ENCODE assay signal across 18 cellular contexts in the genomic region with DNA sequence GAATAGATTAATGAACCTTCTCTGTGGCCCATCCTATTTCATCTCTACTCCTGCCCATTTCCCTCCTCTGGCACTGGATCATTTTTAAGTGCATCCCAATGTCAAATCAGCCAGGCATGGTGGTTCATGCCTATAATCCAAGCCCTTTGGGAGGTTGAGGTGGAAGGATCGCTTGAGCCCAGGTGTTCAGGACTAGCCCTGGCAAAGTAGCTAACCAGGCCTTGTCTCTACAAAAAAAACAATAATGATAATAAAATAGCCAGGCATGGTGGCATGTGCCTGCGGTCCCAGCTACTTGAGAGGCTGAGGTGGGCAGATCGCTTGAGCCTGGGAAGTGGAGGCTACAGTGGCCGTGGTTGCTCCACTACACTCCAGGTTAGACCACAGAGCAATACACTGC.
"Had no signal": no experiment of that assay in that cellular context is flagged by ENCODE, and none has a peak within 500 bp of the region (broad histone marks: within the 10 kb centered on the region; RNA-seq: fewer than 3 reads in every experiment).

No MANE protein-coding gene starts in this region.

- H3K9ac ChIP-seq: neural progenitor cell had no signal

- H3K36me3 ChIP-seq: brain microvascular endothelial cell, heart left ventricle, lower lobe of right lung, neural progenitor cell, ovary had no signal

- H3K27me3 Mint-ChIP-seq: type B pancreatic cell had no signal

- H3K27ac Mint-ChIP-seq: activated naive CD8-positive, alpha-beta T cell treated with anti-CD3 and anti-CD28 coated beads for 36 hours; activated T-cell treated with anti-CD3 and anti-CD28 coated beads, Interleukin-2, amount 50 U/mL, for 72 hours; immature natural killer cell; neural progenitor cell; stimulated activated naive B cell treated with anti-CD40 and anti-IgM and Interleukin-4, amounts not matched to agents 10 μg/mL and 1 μg/mL and 100 μg/mL, for 72 hours; type B pancreatic cell; WTC11 had no signal

- ATAC-seq: activated T-cell treated with anti-CD3 and anti-CD28 coated beads, Interleukin-2, amount 50 U/mL, for 72 hours; heart left ventricle; stimulated activated naive B cell treated with anti-CD40 and anti-IgM and Interleukin-4, amounts not matched to agents 10 μg/mL and 1 μg/mL and 100 μg/mL, for 72 hours; WTC11 had no signal

- H3K4me1 Mint-ChIP-seq: activated naive CD8-positive, alpha-beta T cell treated with anti-CD3 and anti-CD28 coated beads for 36 hours; immature natural killer cell had no signal

- H3K36me3 Mint-ChIP-seq: activated naive CD8-positive, alpha-beta T cell treated with anti-CD3 and anti-CD28 coated beads for 36 hours; immature natural killer cell; stimulated activated naive B cell treated with anti-CD40 and anti-IgM and Interleukin-4, amounts not matched to agents 10 μg/mL and 1 μg/mL and 100 μg/mL, for 72 hours; type B pancreatic cell; WTC11 had no signal

- H2AFZ ChIP-seq: neural progenitor cell had no signal

- H3K9me3 Mint-ChIP-seq: activated naive CD8-positive, alpha-beta T cell treated with anti-CD3 and anti-CD28 coated beads for 36 hours; activated T-cell treated with anti-CD3 and anti-CD28 coated beads, Interleukin-2, amount 50 U/mL, for 72 hours; immature natural killer cell; stimulated activated naive B cell treated with anti-CD40 and anti-IgM and Interleukin-4, amounts not matched to agents 10 μg/mL and 1 μg/mL and 100 μg/mL, for 72 hours; type B pancreatic cell had no signal

- H3K4me1 ChIP-seq: lower lobe of right lung had no signal

- H3K4me3 Mint-ChIP-seq: activated naive CD8-positive, alpha-beta T cell treated with anti-CD3 and anti-CD28 coated beads for 36 hours; activated T-cell treated with anti-CD3 and anti-CD28 coated beads, Interleukin-2, amount 50 U/mL, for 72 hours; immature natural killer cell; neural progenitor cell; stimulated activated naive B cell treated with anti-CD40 and anti-IgM and Interleukin-4, amounts not matched to agents 10 μg/mL and 1 μg/mL and 100 μg/mL, for 72 hours; type B pancreatic cell; WTC11 had no signal

- H3K27ac ChIP-seq: brain microvascular endothelial cell, lower lobe of right lung, neural progenitor cell, ovary had no signal

- H3K4me2 ChIP-seq: neural progenitor cell had no signal

- H3K27me3 ChIP-seq: brain microvascular endothelial cell, neural progenitor cell, ovary had no signal

- H3K4me3 ChIP-seq: heart left ventricle, lower lobe of right lung, neural progenitor cell, ovary had no signal

- DNase-seq: activated CD4-positive, alpha-beta T cell treated with anti-CD3 and anti-CD28 coated beads for 4 hours; activated CD8-positive, alpha-beta memory T cell treated with anti-CD3 and anti-CD28 coated beads, Interleukin-2, amount 50 U/mL, for 48 hours; activated gamma-delta T cell treated with Interleukin-2 at 50 U/mL for 16 hours; activated naive CD8-positive, alpha-beta T cell treated with anti-CD3 and anti-CD28 coated beads for 36 hours; activated T-cell treated with anti-CD3 and anti-CD28 coated beads, Interleukin-2, amount 50 U/mL, for 72 hours; brain microvascular endothelial cell; cortex of kidney; effector CD4-positive, alpha-beta T cell; heart left ventricle; immature natural killer cell; lower lobe of right lung; ovary; stimulated activated CD4-positive, alpha-beta T cell treated with anti-CD3 and anti-CD28 coated beads, Interleukin-2, amount 100 ng/mL, for 48 hours; stimulated activated naive B cell treated with anti-CD40 and anti-IgM and Interleukin-4, amounts not matched to agents 10 μg/mL and 1 μg/mL and 100 μg/mL, for 72 hours; T-helper 2 cell had no signal

- H3K9me3 ChIP-seq: heart left ventricle, lower lobe of right lung, ovary had no signal
